Comparison of ENCODE assay signal across 21 cellular contexts in genomic region chr13:62085337-62085736, GRCh38.
"Had no signal": no experiment of that assay in that cellular context is flagged by ENCODE, and none has a peak within 500 bp of the region (broad histone marks: within the 10 kb centered on the region; RNA-seq: fewer than 3 reads in every experiment).

No MANE protein-coding gene starts in this region.

- H3K4me3 Mint-ChIP-seq: immature natural killer cell, memory B cell, naive B cell, nephron had no signal

- H3K36me3 Mint-ChIP-seq: immature natural killer cell, memory B cell, naive B cell had no signal

- DNase-seq: cortex of kidney; dorsolateral prefrontal cortex; effector CD8-positive, alpha-beta T cell; heart right ventricle; immature natural killer cell; left lung; lower lobe of right lung; naive B cell; posterior cingulate gyrus; sigmoid colon; stimulated activated naive CD4-positive, alpha-beta T cell; stomach; substantia nigra; transverse colon had no signal

- H3K4me1 ChIP-seq: heart right ventricle, left lung, lower lobe of right lung, right atrium auricular region, sigmoid colon, stomach, transverse colon had no signal

- H3K9me3 Mint-ChIP-seq: memory B cell, naive B cell, nephron had no signal

- FAIRE-seq: endometrium, keratinocyte had no signal

- H3K4me3 ChIP-seq: dorsolateral prefrontal cortex, heart right ventricle, left lung, lower lobe of right lung, right atrium auricular region, sigmoid colon, skin epidermis, stomach, thoracic aorta, transverse colon had no signal

- H3K27ac Mint-ChIP-seq: immature natural killer cell, memory B cell, naive B cell, nephron had no signal

- H3K27ac ChIP-seq: dorsolateral prefrontal cortex, heart right ventricle, left lung, lower lobe of right lung, right atrium auricular region, sigmoid colon, skin epidermis, stomach, thoracic aorta, transverse colon had no signal

- H3K27me3 Mint-ChIP-seq: memory B cell, naive B cell had no signal

- H3K4me1 Mint-ChIP-seq: immature natural killer cell, memory B cell, naive B cell had no signal

- H3K27me3 ChIP-seq: dorsolateral prefrontal cortex, heart right ventricle, left lung, right atrium auricular region, sigmoid colon, stomach, transverse colon had no signal

- H3K9me3 ChIP-seq: heart right ventricle, lower lobe of right lung, right atrium auricular region, sigmoid colon, stomach, thoracic aorta, transverse colon had no signal

- H3K36me3 ChIP-seq: heart right ventricle, left lung, lower lobe of right lung, right atrium auricular region, sigmoid colon, stomach, thoracic aorta, transverse colon had no signal
